26 cellular contexts compared by ENCODE assay signal in genomic region chr6:91860951-91861350, GRCh38.
A peak's percentile ranks its signal among the peaks of the same experiment; 100 is the strongest.
DNase-seq lines count a peak whose midpoint lies in the region; ATAC-seq and TF ChIP-seq lines count a peak whose summit lies in the region.
"Had no signal": no experiment of that assay in that cellular context is flagged by ENCODE, and none has a peak within 500 bp of the region (broad histone marks: within the 10 kb centered on the region; RNA-seq: fewer than 3 reads in every experiment).

No MANE protein-coding gene starts in this region.

- H3K4me1 ChIP-seq in foreskin keratinocyte, result peaks cover 11% of the 10 kb centered on the region
- H3K4me1 ChIP-seq: prostate gland had no signal

- peak; percentile 27 to 57 for DNase-seq in NCI-H524 (lab: John Stamatoyannopoulos, UW)
- no peak for DNase-seq in NCI-H524 treated with DMSO at 0.1 percent for 48 hours (lab: John Stamatoyannopoulos, UW)
- DNase-seq in astrocyte of the spinal cord (ENCODE audit: low read depth, low spot score), result peak; percentile 69
- peak; percentile 79 to 87 for DNase-seq in foreskin keratinocyte
- DNase-seq in C1 segment of cervical spinal cord (lab: John Stamatoyannopoulos, UW), result no peak
- no peak for DNase-seq in foreskin fibroblast
- DNase-seq: 8988T; activated CD4-positive, alpha-beta T cell treated with anti-CD3 and anti-CD28 coated beads for 48 hours; activated naive CD8-positive, alpha-beta T cell treated with anti-CD3 and anti-CD28 coated beads, Interleukin-2, amount 10 ng/mL, durations not matched to agents 7 days and 5 days; BE2C; erythroblast; left colon; NCI-H1417 treated with DMSO at 0.1 percent for 48 hours; NCI-H2171 treated with DMSO at 0.1 percent for 48 hours; small intestine; stimulated activated CD4-positive, alpha-beta T cell treated with anti-CD3 and anti-CD28 coated beads, Interleukin-2, amount 100 ng/mL, for 48 hours; stimulated activated naive CD8-positive, alpha-beta T cell treated with anti-CD3 and anti-CD28 coated beads, Interleukin-15, amount 100 ng/mL, for 72 hours; trophoblast cell had no signal

- no peak overlapping the region for H3K27ac ChIP-seq in foreskin keratinocyte
- H3K27ac ChIP-seq: PC-9, prostate gland had no signal

- ATAC-seq in foreskin keratinocyte (peak; percentile 52), HG02623 (IDR thresholded peaks at IDR 0.05; ENCODE audit: unreplicated experiment) (no peak), GM18873 (IDR thresholded peaks at IDR 0.05; ENCODE audit: low FRiP score, unreplicated experiment) (no peak)
- ATAC-seq: activated T-helper 17 cell treated with anti-CD3 and anti-CD28 coated beads, Interleukin-2, amount 50 U/mL, for 72 hours; GM23338; left colon; natural killer cell treated with Interleukin-12 subunit alpha and Interleukin-12 subunit beta and Interleukin-15 and Interleukin-18, amount 100 ng/mL, for 72 hours; stimulated activated naive CD8-positive, alpha-beta T cell treated with anti-CD3 and anti-CD28 coated beads, Interleukin-15, amount 100 ng/mL, for 72 hours had no signal

- TF ChIP-seq CTCF in astrocyte of the spinal cord (IDR thresholded peaks at IDR 0.05; ENCODE audit: low read depth, low read length) (no peak), foreskin keratinocyte (conservative IDR thresholded peaks at IDR 0.05) (no peak), foreskin fibroblast (IDR thresholded peaks at IDR 0.05; ENCODE audit: low read depth, low read length) (no peak)

- no peaks in the 10 kb centered on the region for H3K27me3 ChIP-seq in foreskin keratinocyte
- H3K27me3 ChIP-seq: BE2C, dorsolateral prefrontal cortex had no signal

- H3K4me3 ChIP-seq in astrocyte of the spinal cord (ENCODE audit: low read depth, low read length) (no peak overlapping the region), foreskin fibroblast (ENCODE audit: low read depth in 1 of 2, low read length in 2 of 2) (no peak overlapping the region)
- H3K4me3 ChIP-seq: dorsolateral prefrontal cortex, GM23338, PC-9, prostate gland had no signal

- in situ Hi-C loops in astrocyte of the spinal cord (cut with HindIII; ENCODE audit: low sequenced_read_pairs), result no loop called here

Comparison
In these comparisons a context has a peak if more than half of its experiments do, and no peak if none do; other contexts are left out.
1. DNase-seq: peak in NCI-H524 (2 of 2), astrocyte of the spinal cord (single experiment) and foreskin keratinocyte (2 of 2); none in NCI-H524 treated with DMSO at 0.1 percent for 48 hours (single experiment), C1 segment of cervical spinal cord (0 of 14) and foreskin fibroblast (0 of 2).